In genomic region chr2:149733936-149734685, GRCh38 we compare ENCODE assay signal across 12 cellular contexts.
DNase-seq lines count a peak whose midpoint lies in the region; ATAC-seq, FAIRE-seq and TF ChIP-seq lines count a peak whose summit lies in the region.
"Had no signal": no experiment of that assay in that cellular context is flagged by ENCODE, and none has a peak within 500 bp of the region (broad histone marks: within the 10 kb centered on the region; RNA-seq: fewer than 3 reads in every experiment).

No MANE protein-coding gene starts in this region.

- dilution Hi-C loops in keratinocyte (cut with MboI; ENCODE audit: extremely low pct_ligation_motif_present, low sequenced_read_pairs), result no loop called here

- no peaks in the 10 kb centered on the region for H4K20me1 ChIP-seq in keratinocyte (ENCODE audit: control insufficient read depth, extremely low read depth, insufficient read depth, low read length)

- DNase-seq in A172 (ENCODE audit: low spot score) (peak; percentile 95), HT1080 (ENCODE audit: low read depth) (peak; percentile 72), astrocyte of the hippocampus (ENCODE audit: low read depth, low spot score) (peak; percentile 67), keratinocyte (ENCODE audit: low read depth, low spot score) (no peak), NCI-H2029 treated with DMSO at 0.1 percent for 48 hours (lab: John Stamatoyannopoulos, UW) (no peak), cardiac septum (ENCODE audit: low spot score) (no peak)
- DNase-seq in stimulated activated naive CD8-positive, alpha-beta T cell treated with anti-CD3 and anti-CD28 coated beads, Interleukin-15, amount 100 ng/mL, for 72 hours, result no peak
- DNase-seq: activated T-cell treated with anti-CD3 and anti-CD28 coated beads, Interleukin-2, amount 50 U/mL, for 1 hour; NCI-H187 had no signal

- H3K27ac Mint-ChIP-seq in stimulated activated naive CD8-positive, alpha-beta T cell treated with anti-CD3 and anti-CD28 coated beads, Interleukin-15, amount 100 ng/mL, for 72 hours, result no peak overlapping the region

- no peak overlapping the region for H3K4me2 ChIP-seq in keratinocyte (ENCODE audit: control insufficient read depth, extremely low read depth, insufficient read depth, low read depth, low read length)

- no peaks in the 10 kb centered on the region for H3K27me3 ChIP-seq in keratinocyte (ENCODE audit: control insufficient read depth, extremely low read depth, insufficient read depth, low read length)

- intact Hi-C loops in cardiac septum (cut with DNase I), result no loop called here

- H3K27ac ChIP-seq in keratinocyte (ENCODE audit: control insufficient read depth, insufficient read depth, low read length), result no peak overlapping the region
- H3K27ac ChIP-seq: HL-60 had no signal

- H3K4me3 Mint-ChIP-seq in stimulated activated naive CD8-positive, alpha-beta T cell treated with anti-CD3 and anti-CD28 coated beads, Interleukin-15, amount 100 ng/mL, for 72 hours, result no peak overlapping the region

- H3K9me3 Mint-ChIP-seq in stimulated activated naive CD8-positive, alpha-beta T cell treated with anti-CD3 and anti-CD28 coated beads, Interleukin-15, amount 100 ng/mL, for 72 hours, result no peaks in the 10 kb centered on the region

- H3K79me2 ChIP-seq in keratinocyte (ENCODE audit: control insufficient read depth, insufficient read depth, low read length), result no peaks in the 10 kb centered on the region

- no peak for ATAC-seq in stimulated activated naive CD8-positive, alpha-beta T cell treated with anti-CD3 and anti-CD28 coated beads, Interleukin-15, amount 100 ng/mL, for 72 hours
- ATAC-seq in GM21526 (IDR thresholded peaks at IDR 0.05; ENCODE audit: low FRiP score, unreplicated experiment), result no peak

- H3K27me3 Mint-ChIP-seq in stimulated activated naive CD8-positive, alpha-beta T cell treated with anti-CD3 and anti-CD28 coated beads, Interleukin-15, amount 100 ng/mL, for 72 hours, result peaks cover 6% of the 10 kb centered on the region

- H2AFZ ChIP-seq in keratinocyte (ENCODE audit: control insufficient read depth, low read length), result no peak overlapping the region

- H3K9me1 ChIP-seq in keratinocyte (ENCODE audit: control insufficient read depth, extremely low read depth, insufficient read depth, low read length), result no peaks in the 10 kb centered on the region

- FAIRE-seq in keratinocyte (lab: Jason Lieb, UNC), result peak; percentile 26
- FAIRE-seq: TTC549 had no signal

- H3K9me3 ChIP-seq in keratinocyte (ENCODE audit: control insufficient read depth, low read depth, low read length), result no peaks in the 10 kb centered on the region

- H3K36me3 ChIP-seq in keratinocyte (ENCODE audit: control insufficient read depth in 2 of 2, extremely low read depth in 1 of 2, insufficient read depth in 2 of 2, low read length in 2 of 2), result no peaks in the 10 kb centered on the region

- H3K9ac ChIP-seq in keratinocyte (ENCODE audit: control insufficient read depth, extremely low read depth, insufficient read depth, low read length), result no peak overlapping the region

- no peak overlapping the region for H3K4me3 ChIP-seq in keratinocyte (ENCODE audit: control insufficient read depth in 2 of 3, extremely low read depth in 1 of 3, insufficient read depth in 2 of 3, low read depth in 1 of 3, low read length in 3 of 3)

- no peaks in the 10 kb centered on the region for H3K4me1 Mint-ChIP-seq in stimulated activated naive CD8-positive, alpha-beta T cell treated with anti-CD3 and anti-CD28 coated beads, Interleukin-15, amount 100 ng/mL, for 72 hours

- TF ChIP-seq CTCF in keratinocyte (optimal IDR thresholded peaks at IDR 0.05 in 1 of 3, IDR thresholded peaks at IDR 0.05 in 1 of 3, conservative IDR thresholded peaks at IDR 0.05 in 1 of 3; ENCODE audit: extremely low read depth in 1 of 3, insufficient read depth in 2 of 3, low read length in 3 of 3), result no peak

- peaks cover 40% of the 10 kb centered on the region for H3K4me1 ChIP-seq in keratinocyte (ENCODE audit: control insufficient read depth, extremely low read depth, insufficient read depth, low read length)

Comparison
In these comparisons a context has a peak if more than half of its experiments do, and no peak if none do; other contexts are left out.
1. DNase-seq: peak in A172 (single experiment), HT1080 (single experiment) and astrocyte of the hippocampus (single experiment); none in keratinocyte (single experiment), NCI-H2029 treated with DMSO at 0.1 percent for 48 hours (single experiment), stimulated activated naive CD8-positive, alpha-beta T cell treated with anti-CD3 and anti-CD28 coated beads, Interleukin-15, amount 100 ng/mL, for 72 hours (0 of 2) and cardiac septum (single experiment).